ENCODE assay signal across 11 cellular contexts in genomic region chr9:27352457-27353188, GRCh38.
DNase-seq lines count a peak whose midpoint lies in the region; FAIRE-seq and TF ChIP-seq lines count a peak whose summit lies in the region.
"Had no signal": no experiment of that assay in that cellular context is flagged by ENCODE, and none has a peak within 500 bp of the region (broad histone marks: within the 10 kb centered on the region; RNA-seq: fewer than 3 reads in every experiment).

No MANE protein-coding gene starts in this region.

- peak; percentile 52 for DNase-seq in activated naive CD4-positive, alpha-beta T cell treated with anti-CD3 and anti-CD28 coated beads, Interleukin-2, amount 10 ng/mL, durations not matched to agents 7 days and 5 days
- no peak for DNase-seq in activated naive CD4-positive, alpha-beta T cell treated with anti-CD3 and anti-CD28 coated beads, Interleukin-2, amount 50 U/mL, for 16 hours
- peak; percentile 59 for DNase-seq in KBM-7
- DNase-seq in germinal center (ENCODE audit: low spot score) = peak; percentile 34
- peak; percentile 53 for DNase-seq in superior temporal gyrus (ENCODE audit: extremely low spot score)
- no peak for DNase-seq in D721Med (ENCODE audit: insufficient read length, low spot score)
- DNase-seq in iPS-NIHi7 (ENCODE audit: extremely low spot score) = no peak
- no peak for DNase-seq in DMS 273 treated with DMSO at 0.1 percent for 48 hours (lab: John Stamatoyannopoulos, UW)
- DNase-seq: NCI-H1694, PC-3, WERI-Rb-1 had no signal

- peak overlapping the region; percentile 40 for H3K4me3 Mint-ChIP-seq in activated naive CD4-positive, alpha-beta T cell treated with anti-CD3 and anti-CD28 coated beads, Interleukin-2, amount 10 ng/mL, durations not matched to agents 7 days and 5 days

- CTCF ChIA-PET in activated naive CD4-positive, alpha-beta T cell treated with anti-CD3 and anti-CD28 coated beads, Interleukin-2, amount 10 ng/mL, durations not matched to agents 7 days and 5 days (lab: Charles Lee) = interaction anchor here (0.6 to 1.8 kb wide), 6 partner anchors 13 to 181 kb away, joined by 3 to 5 read pairs (median 3); no protein-coding TSS in a partner anchor

- peak overlapping the region; percentile 81 for H3K27ac Mint-ChIP-seq in activated naive CD4-positive, alpha-beta T cell treated with anti-CD3 and anti-CD28 coated beads, Interleukin-2, amount 10 ng/mL, durations not matched to agents 7 days and 5 days

- TF ChIP-seq CTCF in D721Med (IDR thresholded peaks at IDR 0.05; ENCODE audit: insufficient read depth, missing control alignments) = no peak

- peaks cover 2% of the 10 kb centered on the region for H3K9me3 Mint-ChIP-seq in activated naive CD4-positive, alpha-beta T cell treated with anti-CD3 and anti-CD28 coated beads, Interleukin-2, amount 10 ng/mL, durations not matched to agents 7 days and 5 days

- H3K36me3 Mint-ChIP-seq in activated naive CD4-positive, alpha-beta T cell treated with anti-CD3 and anti-CD28 coated beads, Interleukin-2, amount 10 ng/mL, durations not matched to agents 7 days and 5 days = peaks cover 1% of the 10 kb centered on the region

- in situ Hi-C loops in KBM-7 (cut with MboI; ENCODE audit: low pct_unique_long_range_greater_than_20kb, low sequenced_read_pairs) = no loop called here

- peaks cover 4% of the 10 kb centered on the region for H3K27me3 Mint-ChIP-seq in activated naive CD4-positive, alpha-beta T cell treated with anti-CD3 and anti-CD28 coated beads, Interleukin-2, amount 10 ng/mL, durations not matched to agents 7 days and 5 days

- no peak for FAIRE-seq in D721Med (lab: Jason Lieb, UNC)

- peaks cover 63% of the 10 kb centered on the region for H3K4me1 Mint-ChIP-seq in activated naive CD4-positive, alpha-beta T cell treated with anti-CD3 and anti-CD28 coated beads, Interleukin-2, amount 10 ng/mL, durations not matched to agents 7 days and 5 days

Comparison
In these comparisons a context has a peak if more than half of its experiments do, and no peak if none do; other contexts are left out.
1. DNase-seq: peak in activated naive CD4-positive, alpha-beta T cell treated with anti-CD3 and anti-CD28 coated beads, Interleukin-2, amount 10 ng/mL, durations not matched to agents 7 days and 5 days (single experiment), KBM-7 (single experiment), germinal center (single experiment) and superior temporal gyrus (single experiment); none in activated naive CD4-positive, alpha-beta T cell treated with anti-CD3 and anti-CD28 coated beads, Interleukin-2, amount 50 U/mL, for 16 hours (single experiment), D721Med (single experiment), iPS-NIHi7 (single experiment) and DMS 273 treated with DMSO at 0.1 percent for 48 hours (single experiment).